8 cellular contexts compared by ENCODE assay signal in the genomic region with DNA sequence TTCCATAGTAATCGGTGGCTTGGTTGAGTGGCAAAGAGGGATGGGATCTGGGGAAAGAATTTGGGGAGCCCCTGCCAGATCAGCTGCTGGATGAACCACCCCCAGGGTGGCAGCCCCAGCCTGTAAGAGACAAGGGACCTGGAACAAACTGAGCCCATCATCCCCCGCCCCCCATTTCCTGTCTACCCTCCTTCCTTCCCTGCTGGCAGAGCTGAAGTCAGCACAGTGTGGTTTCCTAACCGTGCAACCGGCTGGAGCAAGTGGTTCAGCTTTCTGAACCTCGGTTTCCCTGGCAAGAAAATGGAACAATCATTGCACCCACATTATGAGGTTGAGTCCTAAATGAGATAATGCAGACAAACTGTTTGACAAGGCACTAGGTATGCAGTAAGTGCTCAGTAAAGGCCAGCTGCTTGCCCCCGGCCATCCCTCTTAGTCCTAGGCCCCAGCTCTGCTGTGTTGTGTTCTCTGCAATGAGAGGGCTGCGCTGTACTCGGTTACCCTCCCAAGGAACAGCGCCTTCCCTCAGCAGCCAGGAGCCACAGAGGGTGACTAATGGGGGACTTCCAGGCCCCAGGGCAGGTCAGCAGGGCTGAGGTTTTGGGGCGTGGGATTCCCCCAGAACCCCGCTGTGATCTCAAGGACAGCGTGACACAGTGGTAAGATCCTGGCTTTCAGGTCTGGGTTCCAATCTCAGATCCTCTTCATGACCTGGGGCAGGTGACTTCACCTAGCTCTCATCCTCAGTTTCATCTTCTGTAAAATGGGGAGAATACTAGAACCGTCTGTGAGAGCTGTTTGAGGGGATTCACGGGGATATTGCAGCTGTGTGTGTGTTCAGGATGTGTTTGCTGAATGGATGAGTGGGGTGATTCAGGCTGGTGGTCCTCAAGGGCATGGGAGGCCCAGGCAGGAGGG. TPM values are rescaled to one million over a fixed set of nuclear protein-coding genes. Genes with fewer than 3 reads are reported as not detected.
DNase-seq lines count a peak whose midpoint lies in the region; ATAC-seq and TF ChIP-seq lines count a peak whose summit lies in the region.

No MANE protein-coding gene starts in this region.

- no peaks in the 10 kb centered on the region; the same call in 1 of the 2 replicates for H3K27me3 Mint-ChIP-seq in HFFc6 (ENCODE audit: insufficient read depth)
- no peaks in the 10 kb centered on the region for H3K27me3 Mint-ChIP-seq in activated T-helper 17 cell treated with anti-CD3 and anti-CD28 coated beads, Interleukin-2, amount 50 U/mL, for 72 hours
- H3K27me3 Mint-ChIP-seq in naive thymus-derived CD4-positive, alpha-beta T cell: no peaks in the 10 kb centered on the region

- peak overlapping the region; percentile 57 for H3K27ac ChIP-seq in naive thymus-derived CD4-positive, alpha-beta T cell (ENCODE audit: low read depth, low read length)

- H3K4me1 Mint-ChIP-seq in HFFc6 (ENCODE audit: low read depth): peaks cover 40% of the 10 kb centered on the region
- H3K4me1 Mint-ChIP-seq in activated T-helper 17 cell treated with anti-CD3 and anti-CD28 coated beads, Interleukin-2, amount 50 U/mL, for 72 hours: peaks cover 39% of the 10 kb centered on the region
- H3K4me1 Mint-ChIP-seq in naive thymus-derived CD4-positive, alpha-beta T cell: peaks cover 37 to 63% (median 56%) of the 10 kb centered on the region in 7 donors

- ATAC-seq in activated T-helper 17 cell treated with anti-CD3 and anti-CD28 coated beads, Interleukin-2, amount 50 U/mL, for 72 hours (replicated peaks): peak; percentile 92
- peak; percentile 88 for ATAC-seq in naive thymus-derived CD4-positive, alpha-beta T cell

- H3K4me3 ChIP-seq in GM12865 (ENCODE audit: low read depth, low read length) (peak overlapping the region; percentile 23), NB4 (ENCODE audit: low read depth, low read length) (no peak overlapping the region)
- H3K4me3 ChIP-seq in naive thymus-derived CD4-positive, alpha-beta T cell (ENCODE audit: low read length): no peak overlapping the region

- intact Hi-C loops in naive thymus-derived CD4-positive, alpha-beta T cell (cut with micrococcal nuclease): loop anchor here (1.0 to 10.0 kb wide), 6 partner anchors 11 to 855 kb away; partner anchors contain the start of genes PRDM4 (in 2 of the 2), SSH1 (in 1 of the 2) and UNG (in 1 of the 2)

- peak; percentile 97 for DNase-seq in GM12865 (ENCODE audit: low read depth)
- DNase-seq in HFFc6: no peak
- peak; percentile 89 for DNase-seq in NB4 (ENCODE audit: low read depth)
- peak in 7 of 9 donors; percentile 23 to 84 (median 48) for DNase-seq in naive thymus-derived CD4-positive, alpha-beta T cell
- no peak for DNase-seq in mesenteric fat pad (ENCODE audit: low spot score)
- DNase-seq in COR-L47 (lab: John Stamatoyannopoulos, UW): no peak
- no peak for DNase-seq in SHP77 treated with DMSO at 0.1 percent for 48 hours (lab: John Stamatoyannopoulos, UW)

- H3K9me3 ChIP-seq in naive thymus-derived CD4-positive, alpha-beta T cell (ENCODE audit: control insufficient read depth in 2 of 3, low read length in 3 of 3): no peaks in the 10 kb centered on the region

- no peak for TF ChIP-seq POLR2A in NB4 (IDR thresholded peaks at IDR 0.05; ENCODE audit: extremely low read depth, insufficient read length)

- POLR2A ChIA-PET in naive thymus-derived CD4-positive, alpha-beta T cell (lab: Charles Lee): interaction anchor here (0.6 to 10.5 kb wide), 10 partner anchors 15 to 57 kb away, joined by 3 to 132 read pairs (median 6); partner anchors contain the start of genes ISCU, SART3 and SELPLG

- peaks cover 6% of the 10 kb centered on the region for H3K36me3 Mint-ChIP-seq in HFFc6 (ENCODE audit: low read depth)
- peaks cover 45% of the 10 kb centered on the region for H3K36me3 Mint-ChIP-seq in activated T-helper 17 cell treated with anti-CD3 and anti-CD28 coated beads, Interleukin-2, amount 50 U/mL, for 72 hours (ENCODE audit: low read depth)
- peaks cover 0 to 45% (median 18%) of the 10 kb centered on the region in 5 donors for H3K36me3 Mint-ChIP-seq in naive thymus-derived CD4-positive, alpha-beta T cell

- H3K9me3 Mint-ChIP-seq in HFFc6: peaks cover 6% of the 10 kb centered on the region; the same call in 1 of the 2 replicates
- H3K9me3 Mint-ChIP-seq in activated T-helper 17 cell treated with anti-CD3 and anti-CD28 coated beads, Interleukin-2, amount 50 U/mL, for 72 hours: no peaks in the 10 kb centered on the region
- peaks cover 0 to 12% (median 0%) of the 10 kb centered on the region in 11 donors for H3K9me3 Mint-ChIP-seq in naive thymus-derived CD4-positive, alpha-beta T cell

- no peak overlapping the region for H3K4me3 Mint-ChIP-seq in HFFc6
- H3K4me3 Mint-ChIP-seq in activated T-helper 17 cell treated with anti-CD3 and anti-CD28 coated beads, Interleukin-2, amount 50 U/mL, for 72 hours: peak overlapping the region; percentile 75
- H3K4me3 Mint-ChIP-seq in naive thymus-derived CD4-positive, alpha-beta T cell: peak overlapping the region; percentile 12 to 70 (median 52)

- no peaks in the 10 kb centered on the region for H3K27me3 ChIP-seq in naive thymus-derived CD4-positive, alpha-beta T cell (ENCODE audit: control insufficient read depth in 2 of 2, insufficient read depth in 2 of 2, low read length in 2 of 2)

- H3K27ac Mint-ChIP-seq in HFFc6: peak overlapping the region; percentile 19
- H3K27ac Mint-ChIP-seq in activated T-helper 17 cell treated with anti-CD3 and anti-CD28 coated beads, Interleukin-2, amount 50 U/mL, for 72 hours: peak overlapping the region; percentile 96
- peak overlapping the region; percentile 78 to 93 (median 89) for H3K27ac Mint-ChIP-seq in naive thymus-derived CD4-positive, alpha-beta T cell

- H3K36me3 ChIP-seq in naive thymus-derived CD4-positive, alpha-beta T cell (ENCODE audit: control insufficient read depth in 2 of 3, insufficient read depth in 3 of 3, low read length in 3 of 3): peaks cover 7 to 22% (median 17%) of the 10 kb centered on the region in 3 experiments

- CTCF ChIA-PET in naive thymus-derived CD4-positive, alpha-beta T cell (lab: Charles Lee): interaction anchor here (0.5 to 8.1 kb wide), 23 partner anchors 8 to 931 kb away, joined by 3 to 149 read pairs (median 6); partner anchors contain the start of genes ISCU, PWP1, SART3 and SELPLG

- peaks cover 26 to 31% of the 10 kb centered on the region in 2 donors for H3K4me1 ChIP-seq in naive thymus-derived CD4-positive, alpha-beta T cell (ENCODE audit: control insufficient read depth in 2 of 2, insufficient read depth in 2 of 2, low read length in 2 of 2)

- TF ChIP-seq CTCF in GM12865 (IDR thresholded peaks at IDR 0.05; ENCODE audit: insufficient read depth, low read depth, low read length, missing control alignments): no peak
- TF ChIP-seq CTCF in HFFc6 (IDR thresholded peaks at IDR 0.05): no peak
- TF ChIP-seq CTCF in NB4 (IDR thresholded peaks at IDR 0.05; ENCODE audit: low read depth, low read length): no peak

RNA-seq across cellular contexts. Expression of gene SELPLG, which starts 16.5 kb away (rescaled TPM):
- 1 to 10 TPM; 6.2 to 8.1 (median 7.1) TPM for total RNA-seq in HFFc6 (2021; fragmentation: NEBNext Ultra II Directional; extraction: Animal tissue kit (Norgen Biotek cat#: 25700))
- 10 to 100 TPM; 79.7 to 89.1 TPM for total RNA-seq in activated T-helper 17 cell treated with anti-CD3 and anti-CD28 coated beads, Interleukin-2, amount 50 U/mL, for 72 hours
- 100 to 1,000 TPM in 4 of 5 experiments, 10 to 100 TPM in 1; 54.3 to 217 (median 154) TPM for total RNA-seq in naive thymus-derived CD4-positive, alpha-beta T cell
- polyA plus RNA-seq in naive thymus-derived CD4-positive, alpha-beta T cell: 100 to 1,000 TPM; 530 to 831 TPM
- total RNA-seq in mesenteric fat pad: 15.4 TPM

RNA-seq across cellular contexts. Expression of gene TMEM119, which starts 19.3 kb away (rescaled TPM):
- total RNA-seq in HFFc6 (2021; fragmentation: NEBNext Ultra II Directional; extraction: Animal tissue kit (Norgen Biotek cat#: 25700)): 10 to 100 TPM; 11.9 to 22.2 (median 19.1) TPM
- under 1 TPM; 0.24 to 0.71 TPM for total RNA-seq in activated T-helper 17 cell treated with anti-CD3 and anti-CD28 coated beads, Interleukin-2, amount 50 U/mL, for 72 hours
- total RNA-seq in naive thymus-derived CD4-positive, alpha-beta T cell: 1 to 10 TPM in 2 of 5 experiments, under 1 TPM in 2, not detected in 1; 0.27 to 1.6 (median 0.81) TPM
- under 1 TPM; 0.13 to 0.59 TPM for polyA plus RNA-seq in naive thymus-derived CD4-positive, alpha-beta T cell
- 13.0 TPM for total RNA-seq in mesenteric fat pad

RNA-seq across cellular contexts. Expression of gene ISCU, which starts 54.8 kb away (rescaled TPM):
- 100 to 1,000 TPM; 100 to 128 (median 107) TPM for total RNA-seq in HFFc6 (2021; fragmentation: NEBNext Ultra II Directional; extraction: Animal tissue kit (Norgen Biotek cat#: 25700))
- 10 to 100 TPM; 93.3 to 98.7 TPM for total RNA-seq in activated T-helper 17 cell treated with anti-CD3 and anti-CD28 coated beads, Interleukin-2, amount 50 U/mL, for 72 hours
- total RNA-seq in naive thymus-derived CD4-positive, alpha-beta T cell: 100 to 1,000 TPM in 4 of 5 experiments, 10 to 100 TPM in 1; 51.7 to 212 (median 191) TPM
- polyA plus RNA-seq in naive thymus-derived CD4-positive, alpha-beta T cell: 100 to 1,000 TPM; 325 to 401 TPM
- total RNA-seq in mesenteric fat pad: 156 TPM

RNA-seq across cellular contexts. Expression of gene SART3, which starts 56.2 kb away (rescaled TPM):
- total RNA-seq in HFFc6 (2021; fragmentation: NEBNext Ultra II Directional; extraction: Animal tissue kit (Norgen Biotek cat#: 25700)): 10 to 100 TPM; 33.8 to 36.3 (median 34.8) TPM
- total RNA-seq in activated T-helper 17 cell treated with anti-CD3 and anti-CD28 coated beads, Interleukin-2, amount 50 U/mL, for 72 hours: 10 to 100 TPM; 85.0 to 98.6 TPM
- total RNA-seq in naive thymus-derived CD4-positive, alpha-beta T cell: 10 to 100 TPM; 80.0 to 99.3 (median 87.6) TPM
- 10 to 100 TPM; 34.3 to 49.2 TPM for polyA plus RNA-seq in naive thymus-derived CD4-positive, alpha-beta T cell
- 43.5 TPM for total RNA-seq in mesenteric fat pad

Comparison
In these comparisons a context has a peak if more than half of its experiments do, and no peak if none do; other contexts are left out.
1. DNase-seq: peak in GM12865 (single experiment), NB4 (single experiment) and naive thymus-derived CD4-positive, alpha-beta T cell (7 of 9); none in HFFc6 (single experiment), mesenteric fat pad (single experiment), COR-L47 (single experiment) and SHP77 treated with DMSO at 0.1 percent for 48 hours (single experiment).
2. H3K27ac Mint-ChIP-seq: peak in every context shown above with its lines; median percentile 96 in activated T-helper 17 cell treated with anti-CD3 and anti-CD28 coated beads, Interleukin-2, amount 50 U/mL, for 72 hours; 89 in naive thymus-derived CD4-positive, alpha-beta T cell; 19 in HFFc6.